36 cellular contexts compared by ENCODE assay signal in genomic region chr14:51297066-51297465, GRCh38.
"Had no signal": no experiment of that assay in that cellular context is flagged by ENCODE, and none has a peak within 500 bp of the region (broad histone marks: within the 10 kb centered on the region; RNA-seq: fewer than 3 reads in every experiment).

No MANE protein-coding gene starts in this region.

- H3K4me1 Mint-ChIP-seq: central memory CD8-positive, alpha-beta T cell had no signal

- H3K4me3 ChIP-seq: ascending aorta, cardiac muscle cell had no signal

- H3K27ac ChIP-seq: ascending aorta, cardiac muscle cell, VCaP had no signal

- ATAC-seq: activated CD4-positive, alpha-beta T cell treated with anti-CD3 and anti-CD28 coated beads for 36 hours; activated CD4-positive, CD25-positive, alpha-beta regulatory T cell treated with anti-CD3 and anti-CD28 coated beads, Interleukin-2, amount 50 U/mL, for 24 hours; activated CD8-positive, alpha-beta memory T cell treated with anti-CD3 and anti-CD28 coated beads, Interleukin-2, amount 10 ng/mL, durations not matched to agents 7 days and 5 days; activated CD8-positive, alpha-beta T cell treated with anti-CD3 and anti-CD28 coated beads, Interleukin-2, amount 10 ng/mL, durations not matched to agents 7 days and 5 days; activated naive CD8-positive, alpha-beta T cell treated with anti-CD3 and anti-CD28 coated beads, Interleukin-2, amount 50 U/mL, for 24 hours had no signal

- H3K27me3 ChIP-seq: ascending aorta, cardiac muscle cell had no signal

- H3K27ac Mint-ChIP-seq: activated CD4-positive, alpha-beta memory T cell treated with anti-CD3 and anti-CD28 coated beads, Interleukin-2, amount 10 ng/mL, durations not matched to agents 7 days and 5 days; activated CD4-positive, alpha-beta T cell treated with anti-CD3 and anti-CD28 coated beads for 36 hours; activated CD4-positive, alpha-beta T cell treated with anti-CD3 and anti-CD28 coated beads, Interleukin-2, amount 10 ng/mL, durations not matched to agents 7 days and 5 days; activated CD8-positive, alpha-beta memory T cell treated with anti-CD3 and anti-CD28 coated beads, Interleukin-2, amount 10 ng/mL, durations not matched to agents 7 days and 5 days; activated CD8-positive, alpha-beta T cell treated with anti-CD3 and anti-CD28 coated beads, Interleukin-2, amount 10 ng/mL, durations not matched to agents 7 days and 5 days; activated naive CD4-positive, alpha-beta T cell treated with anti-CD3 and anti-CD28 coated beads, Interleukin-2, amount 10 ng/mL, durations not matched to agents 7 days and 5 days; activated naive CD4-positive, alpha-beta T cell treated with anti-CD3 and anti-CD28 coated beads, Interleukin-2, amount 50 U/mL, for 24 hours; activated naive CD8-positive, alpha-beta T cell; activated naive CD8-positive, alpha-beta T cell treated with anti-CD3 and anti-CD28 coated beads, Interleukin-2, amount 10 ng/mL, durations not matched to agents 7 days and 5 days; activated naive CD8-positive, alpha-beta T cell treated with anti-CD3 and anti-CD28 coated beads, Interleukin-2, amount 50 U/mL, for 24 hours; activated T-cell treated with anti-CD3 and anti-CD28 coated beads, Interleukin-2, amount 50 U/mL, for 24 hours; activated T-helper 2 cell treated with anti-CD3 and anti-CD28 coated beads, Interferon-gamma antibody, Interleukin-2, Interleukin-4, amounts not matched to agents 10 μg/mL and 5 μg/mL and 100 μg/mL, durations not matched to agents 14 hours and 24 hours and 36 hours; brain; T-helper 1 cell treated with Interleukin-12 subunit alpha and Interleukin-12 subunit beta and Interleukin-4 antibody, amounts not matched to agents 30 μg/mL and 1 μg/mL, for 36 hours; T-helper 2 cell treated with Interferon-gamma antibody and Interleukin-4, amounts not matched to agents 5 μg/mL and 100 μg/mL, for 36 hours had no signal

- H3K36me3 ChIP-seq: ascending aorta, cardiac muscle cell had no signal

- H3K9me3 ChIP-seq: ascending aorta had no signal

- H3K36me3 Mint-ChIP-seq: activated CD8-positive, alpha-beta memory T cell treated with anti-CD3 and anti-CD28 coated beads, Interleukin-2, amount 10 ng/mL, durations not matched to agents 7 days and 5 days; activated naive CD4-positive, alpha-beta T cell treated with anti-CD3 and anti-CD28 coated beads, Interleukin-2, amount 10 ng/mL, durations not matched to agents 7 days and 5 days; activated naive CD4-positive, alpha-beta T cell treated with anti-CD3 and anti-CD28 coated beads, Interleukin-2, amount 50 U/mL, for 24 hours; activated naive CD8-positive, alpha-beta T cell; activated naive CD8-positive, alpha-beta T cell treated with anti-CD3 and anti-CD28 coated beads, Interleukin-2, amount 10 ng/mL, durations not matched to agents 7 days and 5 days; brain had no signal

- DNase-seq: activated CD4-positive, alpha-beta memory T cell treated with anti-CD3 and anti-CD28 coated beads, Interleukin-2, amount 10 ng/mL, durations not matched to agents 7 days and 5 days; activated CD4-positive, alpha-beta T cell treated with anti-CD3 and anti-CD28 coated beads for 1 hour; activated CD4-positive, alpha-beta T cell treated with anti-CD3 and anti-CD28 coated beads for 36 hours; activated CD4-positive, alpha-beta T cell treated with anti-CD3 and anti-CD28 coated beads for 48 hours; activated CD4-positive, alpha-beta T cell treated with anti-CD3 and anti-CD28 coated beads, Interleukin-2, amount 10 ng/mL, durations not matched to agents 7 days and 5 days; activated CD4-positive, alpha-beta T cell treated with anti-CD3 and anti-CD28 coated beads, Interleukin-2, amount 50 U/mL, for 48 hours; activated CD4-positive, CD25-positive, alpha-beta regulatory T cell; activated CD8-positive, alpha-beta memory T cell treated with anti-CD3 and anti-CD28 coated beads for 24 hours; activated CD8-positive, alpha-beta memory T cell treated with anti-CD3 and anti-CD28 coated beads, Interleukin-2, amount 10 ng/mL, durations not matched to agents 7 days and 5 days; activated CD8-positive, alpha-beta memory T cell treated with anti-CD3 and anti-CD28 coated beads, Interleukin-2, amount 50 U/mL, for 48 hours; activated CD8-positive, alpha-beta T cell treated with anti-CD3 and anti-CD28 coated beads, Interleukin-2, amount 10 ng/mL, durations not matched to agents 7 days and 5 days; activated effector memory CD4-positive, alpha-beta T cell treated with Interleukin-2 at 50 U/mL for 16 hours; activated gamma-delta T cell; activated naive CD4-positive, alpha-beta T cell treated with anti-CD3 and anti-CD28 coated beads, Interleukin-2, amount 10 ng/mL, durations not matched to agents 7 days and 5 days; activated naive CD4-positive, alpha-beta T cell treated with Interleukin-2 at 50 U/mL for 16 hours; activated naive CD8-positive, alpha-beta T cell treated with anti-CD3 and anti-CD28 coated beads, Interleukin-2, amount 10 ng/mL, durations not matched to agents 7 days and 5 days; activated naive CD8-positive, alpha-beta T cell treated with anti-CD3 and anti-CD28 coated beads, Interleukin-2, amount 50 U/mL, for 24 hours; activated T-cell treated with anti-CD3 and anti-CD28 coated beads, Interleukin-2, amount 50 U/mL, for 24 hours; activated T-cell treated with anti-CD3 and anti-CD28 coated beads, Interleukin-2, amount 50 U/mL, for 48 hours; amygdala; anterior cingulate cortex; caudate nucleus; cerebellar nuclear complex; T-helper 2 cell; T-helper 9 cell had no signal

- H3K9me3 Mint-ChIP-seq: activated CD4-positive, alpha-beta memory T cell treated with anti-CD3 and anti-CD28 coated beads, Interleukin-2, amount 10 ng/mL, durations not matched to agents 7 days and 5 days; activated CD4-positive, alpha-beta T cell treated with anti-CD3 and anti-CD28 coated beads, Interleukin-2, amount 10 ng/mL, durations not matched to agents 7 days and 5 days; activated naive CD4-positive, alpha-beta T cell treated with anti-CD3 and anti-CD28 coated beads, Interleukin-2, amount 10 ng/mL, durations not matched to agents 7 days and 5 days; activated naive CD4-positive, alpha-beta T cell treated with anti-CD3 and anti-CD28 coated beads, Interleukin-2, amount 50 U/mL, for 24 hours; activated naive CD8-positive, alpha-beta T cell treated with anti-CD3 and anti-CD28 coated beads, Interleukin-2, amount 10 ng/mL, durations not matched to agents 7 days and 5 days; activated naive CD8-positive, alpha-beta T cell treated with anti-CD3 and anti-CD28 coated beads, Interleukin-2, amount 50 U/mL, for 24 hours; activated T-cell treated with anti-CD3 and anti-CD28 coated beads, Interleukin-2, amount 50 U/mL, for 24 hours; activated T-helper 2 cell treated with anti-CD3 and anti-CD28 coated beads, Interferon-gamma antibody, Interleukin-2, Interleukin-4, amounts not matched to agents 10 μg/mL and 5 μg/mL and 100 μg/mL, durations not matched to agents 14 hours and 24 hours and 36 hours; brain; central memory CD8-positive, alpha-beta T cell; T-helper 1 cell treated with Interleukin-12 subunit alpha and Interleukin-12 subunit beta and Interleukin-4 antibody, amounts not matched to agents 30 μg/mL and 1 μg/mL, for 36 hours; T-helper 2 cell treated with Interferon-gamma antibody and Interleukin-4, amounts not matched to agents 5 μg/mL and 100 μg/mL, for 36 hours had no signal

- H3K27me3 Mint-ChIP-seq: activated CD4-positive, alpha-beta memory T cell treated with anti-CD3 and anti-CD28 coated beads, Interleukin-2, amount 10 ng/mL, durations not matched to agents 7 days and 5 days; activated CD4-positive, alpha-beta T cell treated with anti-CD3 and anti-CD28 coated beads, Interleukin-2, amount 10 ng/mL, durations not matched to agents 7 days and 5 days; activated CD8-positive, alpha-beta memory T cell treated with anti-CD3 and anti-CD28 coated beads, Interleukin-2, amount 10 ng/mL, durations not matched to agents 7 days and 5 days; activated naive CD4-positive, alpha-beta T cell treated with anti-CD3 and anti-CD28 coated beads, Interleukin-2, amount 10 ng/mL, durations not matched to agents 7 days and 5 days; activated naive CD4-positive, alpha-beta T cell treated with anti-CD3 and anti-CD28 coated beads, Interleukin-2, amount 50 U/mL, for 24 hours; activated naive CD8-positive, alpha-beta T cell; activated naive CD8-positive, alpha-beta T cell treated with anti-CD3 and anti-CD28 coated beads, Interleukin-2, amount 10 ng/mL, durations not matched to agents 7 days and 5 days; activated naive CD8-positive, alpha-beta T cell treated with anti-CD3 and anti-CD28 coated beads, Interleukin-2, amount 50 U/mL, for 24 hours; brain had no signal

- H3K4me3 Mint-ChIP-seq: activated CD4-positive, alpha-beta memory T cell treated with anti-CD3 and anti-CD28 coated beads, Interleukin-2, amount 10 ng/mL, durations not matched to agents 7 days and 5 days; activated CD4-positive, alpha-beta T cell treated with anti-CD3 and anti-CD28 coated beads for 36 hours; activated CD4-positive, alpha-beta T cell treated with anti-CD3 and anti-CD28 coated beads, Interleukin-2, amount 10 ng/mL, durations not matched to agents 7 days and 5 days; activated CD8-positive, alpha-beta memory T cell treated with anti-CD3 and anti-CD28 coated beads, Interleukin-2, amount 10 ng/mL, durations not matched to agents 7 days and 5 days; activated CD8-positive, alpha-beta T cell treated with anti-CD3 and anti-CD28 coated beads, Interleukin-2, amount 10 ng/mL, durations not matched to agents 7 days and 5 days; activated naive CD4-positive, alpha-beta T cell treated with anti-CD3 and anti-CD28 coated beads, Interleukin-2, amount 10 ng/mL, durations not matched to agents 7 days and 5 days; activated naive CD4-positive, alpha-beta T cell treated with anti-CD3 and anti-CD28 coated beads, Interleukin-2, amount 50 U/mL, for 24 hours; activated naive CD8-positive, alpha-beta T cell; activated naive CD8-positive, alpha-beta T cell treated with anti-CD3 and anti-CD28 coated beads, Interleukin-2, amount 10 ng/mL, durations not matched to agents 7 days and 5 days; activated naive CD8-positive, alpha-beta T cell treated with anti-CD3 and anti-CD28 coated beads, Interleukin-2, amount 50 U/mL, for 24 hours; activated T-cell treated with anti-CD3 and anti-CD28 coated beads, Interleukin-2, amount 50 U/mL, for 24 hours; brain; central memory CD8-positive, alpha-beta T cell; T-helper 1 cell treated with Interleukin-12 subunit alpha and Interleukin-12 subunit beta and Interleukin-4 antibody, amounts not matched to agents 30 μg/mL and 1 μg/mL, for 36 hours; T-helper 2 cell treated with Interferon-gamma antibody and Interleukin-4, amounts not matched to agents 5 μg/mL and 100 μg/mL, for 36 hours had no signal
